ENCODE assay signal across 14 cellular contexts in the genomic region with DNA sequence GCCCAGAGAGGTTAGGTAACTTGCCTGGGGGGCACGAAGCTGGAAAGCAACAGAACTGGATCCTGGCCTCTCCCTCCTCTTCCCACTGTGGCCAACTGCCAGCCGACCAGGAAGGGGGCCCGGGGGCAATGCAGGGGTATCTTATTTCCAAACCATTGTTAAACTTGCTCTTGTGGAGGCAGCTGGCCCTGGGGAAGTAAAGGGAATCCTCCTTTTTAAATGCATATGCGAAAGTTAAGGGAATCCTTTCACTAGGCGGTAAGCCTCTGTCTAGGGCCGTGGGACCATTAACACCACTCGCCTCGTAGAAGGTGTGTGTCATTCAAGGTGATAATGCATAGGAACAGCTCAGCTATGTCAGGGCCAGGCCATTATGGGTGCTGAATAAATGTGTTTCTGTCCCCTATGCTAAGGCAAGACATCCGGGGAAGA.
DNase-seq lines count a peak whose midpoint lies in the region; ATAC-seq and TF ChIP-seq lines count a peak whose summit lies in the region.
"Had no signal": no experiment of that assay in that cellular context is flagged by ENCODE, and none has a peak within 500 bp of the region (broad histone marks: within the 10 kb centered on the region; RNA-seq: fewer than 3 reads in every experiment).

No MANE protein-coding gene starts in this region.

- peaks cover 14 to 73% (median 45%) of the 10 kb centered on the region in 11 experiments; a peak in 21 of 22 replicates for H3K36me3 ChIP-seq in BLaER1 treated with 17β-estradiol and CSF1 and Interleukin-3, amounts not matched to agents 10 nM and 100 nM
- H3K36me3 ChIP-seq in HUES48 (ENCODE audit: control insufficient read depth, insufficient read depth, low read length) (peaks cover 19% of the 10 kb centered on the region), SJCRH30 (no peaks in the 10 kb centered on the region), iPS-18a (ENCODE audit: control insufficient read depth, low read depth, low read length) (no peaks in the 10 kb centered on the region), body of pancreas (replicated peaks in 1 of 2; ENCODE audit: insufficient read depth in 1 of 2, low read depth in 2 of 2) (no peaks in the 10 kb centered on the region), heart right ventricle (peaks cover 0 to 9% (median 0%) of the 10 kb centered on the region in 9 donors)

- H3K9ac ChIP-seq in BLaER1 treated with 17β-estradiol and CSF1 and Interleukin-3, amounts not matched to agents 10 nM and 100 nM = peak overlapping the region in 1 of 11 experiments; percentile 17; a peak in 2 of 22 replicates
- H3K9ac ChIP-seq in HUES48 (ENCODE audit: low read depth, low read length) (no peak overlapping the region), iPS-18a (ENCODE audit: low read length) (no peak overlapping the region)

- H4K20me1 ChIP-seq in BLaER1 treated with 17β-estradiol and CSF1 and Interleukin-3, amounts not matched to agents 10 nM and 100 nM = peaks cover 0 to 89% (median 26%) of the 10 kb centered on the region in 11 experiments; a peak in 12 of 22 replicates

- H3K4me2 ChIP-seq in BLaER1 treated with 17β-estradiol and CSF1 and Interleukin-3, amounts not matched to agents 10 nM and 100 nM = peak overlapping the region; percentile 50 to 82 (median 68); a peak in 21 of 22 replicates

- peak overlapping the region in 8 of 11 experiments; percentile 22 to 76 (median 56); a peak in 14 of 22 replicates for H3K27ac ChIP-seq in BLaER1 treated with 17β-estradiol and CSF1 and Interleukin-3, amounts not matched to agents 10 nM and 100 nM
- peak overlapping the region; percentile 92 for H3K27ac ChIP-seq in HUES48 (ENCODE audit: low read depth, low read length)
- no peak overlapping the region for H3K27ac ChIP-seq in SJCRH30
- peak overlapping the region; percentile 43 for H3K27ac ChIP-seq in iPS-18a (ENCODE audit: low read length)
- H3K27ac ChIP-seq in body of pancreas = no peak overlapping the region
- H3K27ac ChIP-seq in heart right ventricle = peak overlapping the region in 1 of 10 donors; percentile 15

- no peak for ATAC-seq in SK-N-SH treated with all-trans-retinoic acid at 6 μM for 48 hours
- ATAC-seq in body of pancreas = no peak
- no peak for ATAC-seq in heart right ventricle

- H3K4me3 ChIP-seq in BLaER1 treated with 17β-estradiol and CSF1 and Interleukin-3, amounts not matched to agents 10 nM and 100 nM = no peak overlapping the region
- peak overlapping the region; percentile 37 for H3K4me3 ChIP-seq in HUES48 (ENCODE audit: low read depth, low read length)
- no peak overlapping the region for H3K4me3 ChIP-seq in SJCRH30
- peak overlapping the region; percentile 5 for H3K4me3 ChIP-seq in iPS-18a (ENCODE audit: low read length)
- H3K4me3 ChIP-seq in body of pancreas = no peak overlapping the region
- no peak overlapping the region for H3K4me3 ChIP-seq in heart right ventricle

- peak; percentile 51 to 74 for DNase-seq in SJCRH30
- no peak for DNase-seq in activated CD4-positive, alpha-beta T cell treated with anti-CD3 and anti-CD28 coated beads, Interleukin-2, amount 50 U/mL, for 4 hours
- DNase-seq in body of pancreas = no peak
- DNase-seq in heart right ventricle = no peak
- DNase-seq: ACHN; activated naive CD4-positive, alpha-beta T cell treated with Interleukin-2 at 50 U/mL for 16 hours; Caco-2; mesenchymal stem cell; occipital lobe; OCI-M1 had no signal

- TF ChIP-seq CTCF in body of pancreas (IDR thresholded peaks at IDR 0.05) (no peak), heart right ventricle (IDR thresholded peaks at IDR 0.05) (no peak)

- H3K4me1 ChIP-seq in BLaER1 treated with 17β-estradiol and CSF1 and Interleukin-3, amounts not matched to agents 10 nM and 100 nM = peaks cover 53 to 78% (median 63%) of the 10 kb centered on the region in 10 experiments
- H3K4me1 ChIP-seq in HUES48 (ENCODE audit: control insufficient read depth, insufficient read depth, low read length) (peaks cover 34% of the 10 kb centered on the region), SJCRH30 (0 out of 2 replicates have a peak, but pooled peaks cover 4% of the 10 kb centered on the region), iPS-18a (ENCODE audit: control insufficient read depth, low read depth, low read length) (peaks cover 18% of the 10 kb centered on the region), body of pancreas (no peaks in the 10 kb centered on the region), heart right ventricle (peaks cover 0 to 46% (median 31%) of the 10 kb centered on the region in 9 donors)
- H3K4me1 ChIP-seq: Caco-2 had no signal

- no peak for TF ChIP-seq POLR2A in body of pancreas (IDR thresholded peaks at IDR 0.05)

- 73 to 79% methylated on average over 9 of the region's 9 CpGs for WGBS in body of pancreas, 2 donors
- 86% methylated on average over 9 of the region's 9 CpGs for WGBS in heart right ventricle, 2 donors

- H3K27me3 ChIP-seq in BLaER1 treated with 17β-estradiol and CSF1 and Interleukin-3, amounts not matched to agents 10 nM and 100 nM = no peaks in the 10 kb centered on the region
- no peaks in the 10 kb centered on the region for H3K27me3 ChIP-seq in HUES48 (ENCODE audit: control insufficient read depth, insufficient read depth, low read length)
- no peaks in the 10 kb centered on the region for H3K27me3 ChIP-seq in SJCRH30
- H3K27me3 ChIP-seq in iPS-18a (ENCODE audit: control insufficient read depth, insufficient read depth, low read length) = no peaks in the 10 kb centered on the region
- no peaks in the 10 kb centered on the region for H3K27me3 ChIP-seq in body of pancreas
- no peaks in the 10 kb centered on the region for H3K27me3 ChIP-seq in heart right ventricle

- H3K9me3 ChIP-seq in BLaER1 treated with 17β-estradiol and CSF1 and Interleukin-3, amounts not matched to agents 10 nM and 100 nM (replicated peaks in 1 of 11) = peaks cover 0 to 16% (median 8%) of the 10 kb centered on the region in 11 experiments; a peak in 10 of 22 replicates
- H3K9me3 ChIP-seq in HUES48 (ENCODE audit: control insufficient read depth, insufficient read depth, low read length) (no peaks in the 10 kb centered on the region), SJCRH30 (replicated peaks) (no peaks in the 10 kb centered on the region), iPS-18a (ENCODE audit: control insufficient read depth, low read depth, low read length) (no peaks in the 10 kb centered on the region), body of pancreas (no peaks in the 10 kb centered on the region), heart right ventricle (peaks cover 0 to 3% (median 0%) of the 10 kb centered on the region in 11 donors)
- H3K9me3 ChIP-seq: Caco-2 had no signal

- intact Hi-C loops in body of pancreas (cut with DNase I) (no loop called here), heart right ventricle (cut with DNase I) (no loop called here)

TF ChIP-seq in SK-N-SH treated with all-trans-retinoic acid at 6 μM for 48 hours, 23 proteins besides CTCF, POLR2A, EP300 and RAD21 (continues in another document):
- TF ChIP-seq ISL1 (CRISPR knock-in tag; IDR thresholded peaks at IDR 0.05) = no peak
- no peak for TF ChIP-seq ZC3H10 (CRISPR knock-in tag; IDR thresholded peaks at IDR 0.05)
- TF ChIP-seq, protein P1, sequence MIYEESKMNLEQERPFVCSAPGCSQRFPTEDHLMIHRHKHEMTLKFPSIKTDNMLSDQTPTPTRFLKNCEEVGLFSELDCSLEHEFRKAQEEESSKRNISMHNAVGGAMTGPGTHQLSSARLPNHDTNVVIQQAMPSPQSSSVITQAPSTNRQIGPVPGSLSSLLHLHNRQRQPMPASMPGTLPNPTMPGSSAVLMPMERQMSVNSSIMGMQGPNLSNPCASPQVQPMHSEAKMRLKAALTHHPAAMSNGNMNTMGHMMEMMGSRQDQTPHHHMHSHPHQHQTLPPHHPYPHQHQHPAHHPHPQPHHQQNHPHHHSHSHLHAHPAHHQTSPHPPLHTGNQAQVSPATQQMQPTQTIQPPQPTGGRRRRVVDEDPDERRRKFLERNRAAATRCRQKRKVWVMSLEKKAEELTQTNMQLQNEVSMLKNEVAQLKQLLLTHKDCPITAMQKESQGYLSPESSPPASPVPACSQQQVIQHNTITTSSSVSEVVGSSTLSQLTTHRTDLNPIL (CRISPR knock-in tag; IDR thresholded peaks at IDR 0.05; ENCODE audit: low read depth) = no peak
- no peak for TF ChIP-seq PPARA (CRISPR knock-in tag; IDR thresholded peaks at IDR 0.05; ENCODE audit: borderline replicate concordance)
- TF ChIP-seq ZNF8 (CRISPR knock-in tag; IDR thresholded peaks at IDR 0.05) = no peak
- no peak for TF ChIP-seq TOX (CRISPR knock-in tag; IDR thresholded peaks at IDR 0.05; ENCODE audit: borderline replicate concordance)
- TF ChIP-seq ZNF70 (CRISPR knock-in tag; IDR thresholded peaks at IDR 0.05) = no peak
- TF ChIP-seq, protein P2, sequence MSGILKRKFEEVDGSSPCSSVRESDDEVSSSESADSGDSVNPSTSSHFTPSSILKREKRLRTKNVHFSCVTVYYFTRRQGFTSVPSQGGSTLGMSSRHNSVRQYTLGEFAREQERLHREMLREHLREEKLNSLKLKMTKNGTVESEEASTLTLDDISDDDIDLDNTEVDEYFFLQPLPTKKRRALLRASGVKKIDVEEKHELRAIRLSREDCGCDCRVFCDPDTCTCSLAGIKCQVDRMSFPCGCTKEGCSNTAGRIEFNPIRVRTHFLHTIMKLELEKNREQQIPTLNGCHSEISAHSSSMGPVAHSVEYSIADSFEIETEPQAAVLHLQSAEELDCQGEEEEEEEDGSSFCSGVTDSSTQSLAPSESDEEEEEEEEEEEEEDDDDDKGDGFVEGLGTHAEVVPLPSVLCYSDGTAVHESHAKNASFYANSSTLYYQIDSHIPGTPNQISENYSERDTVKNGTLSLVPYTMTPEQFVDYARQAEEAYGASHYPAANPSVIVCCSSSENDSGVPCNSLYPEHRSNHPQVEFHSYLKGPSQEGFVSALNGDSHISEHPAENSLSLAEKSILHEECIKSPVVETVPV (CRISPR knock-in tag; IDR thresholded peaks at IDR 0.05) = no peak

Comparison
In these comparisons a context has a peak if more than half of its experiments do, and no peak if none do; other contexts are left out.
1. H3K27ac ChIP-seq: peak in BLaER1 treated with 17β-estradiol and CSF1 and Interleukin-3, amounts not matched to agents 10 nM and 100 nM (8 of 11), HUES48 (single experiment) and iPS-18a (single experiment); none in SJCRH30 (single experiment) and body of pancreas (0 of 4).
2. H3K4me3 ChIP-seq: peak in HUES48 (single experiment) and iPS-18a (single experiment); none in BLaER1 treated with 17β-estradiol and CSF1 and Interleukin-3, amounts not matched to agents 10 nM and 100 nM (0 of 10), SJCRH30 (single experiment), body of pancreas (0 of 2) and heart right ventricle (0 of 10).
3. DNase-seq: peak in SJCRH30 (2 of 2); none in activated CD4-positive, alpha-beta T cell treated with anti-CD3 and anti-CD28 coated beads, Interleukin-2, amount 50 U/mL, for 4 hours (0 of 2), body of pancreas (0 of 4) and heart right ventricle (0 of 2).